15 cellular contexts compared by ENCODE assay signal in genomic region chr17:45308840-45309239, GRCh38. TPM values are rescaled to one million over a fixed set of nuclear protein-coding genes. Genes with fewer than 3 reads are reported as not detected.
DNase-seq lines count a peak whose midpoint lies in the region; ATAC-seq, FAIRE-seq and TF ChIP-seq lines count a peak whose summit lies in the region.
"Had no signal": no experiment of that assay in that cellular context is flagged by ENCODE, and none has a peak within 500 bp of the region (broad histone marks: within the 10 kb centered on the region; RNA-seq: fewer than 3 reads in every experiment).

No MANE protein-coding gene starts in this region.

- 96% methylated on average over 5 of the region's 5 CpGs for WGBS in A549 (ENCODE audit: missing lambda C conversion rate)

- TF ChIP-seq EP300 in A549 (IDR thresholded peaks at IDR 0.05) = no peak

- FAIRE-seq in A549 (lab: Jason Lieb, UNC) (no peak), frontal cortex (lab: Jason Lieb, UNC) (no peak)
- FAIRE-seq: H54 had no signal

- H3K27me3 Mint-ChIP-seq in CD14-positive monocyte (ENCODE audit: low read depth in 3 of 3) = no peaks in the 10 kb centered on the region
- H3K27me3 Mint-ChIP-seq in activated T-helper 2 cell treated with anti-CD3 and anti-CD28 coated beads, Interferon-gamma antibody, Interleukin-2, Interleukin-4, amounts not matched to agents 10 μg/mL and 5 μg/mL and 100 μg/mL, durations not matched to agents 14 hours and 24 hours and 36 hours (ENCODE audit: low read depth) = no peaks in the 10 kb centered on the region
- H3K27me3 Mint-ChIP-seq in nephron progenitor cell (ENCODE audit: low read depth, poor library complexity) = no peaks in the 10 kb centered on the region

- no peak for TF ChIP-seq RAD21 in A549 (conservative IDR thresholded peaks at IDR 0.05 in 1 of 2, IDR thresholded peaks at IDR 0.05 in 1 of 2)

- H3K36me3 Mint-ChIP-seq in CD14-positive monocyte (peaks cover 39 to 56% of the 10 kb centered on the region in 2 donors), nephron progenitor cell (ENCODE audit: low read depth) (peaks cover 5% of the 10 kb centered on the region)
- H3K36me3 Mint-ChIP-seq in activated T-helper 2 cell treated with anti-CD3 and anti-CD28 coated beads, Interferon-gamma antibody, Interleukin-2, Interleukin-4, amounts not matched to agents 10 μg/mL and 5 μg/mL and 100 μg/mL, durations not matched to agents 14 hours and 24 hours and 36 hours (ENCODE audit: low read depth) = peaks cover 83% of the 10 kb centered on the region

- no peak overlapping the region for H3K4me3 Mint-ChIP-seq in CD14-positive monocyte
- H3K4me3 Mint-ChIP-seq in activated T-helper 2 cell treated with anti-CD3 and anti-CD28 coated beads, Interferon-gamma antibody, Interleukin-2, Interleukin-4, amounts not matched to agents 10 μg/mL and 5 μg/mL and 100 μg/mL, durations not matched to agents 14 hours and 24 hours and 36 hours (ENCODE audit: low read depth) = peak overlapping the region; percentile 39
- H3K4me3 Mint-ChIP-seq in nephron progenitor cell = no peak overlapping the region

- peak overlapping the region; percentile 72; the same call in 2 of the 3 replicates for H3K4me2 ChIP-seq in A549

- H3K4me1 Mint-ChIP-seq in CD14-positive monocyte (peaks cover 84% of the 10 kb centered on the region), nephron progenitor cell (peaks cover 47% of the 10 kb centered on the region)
- H3K4me1 Mint-ChIP-seq in activated T-helper 2 cell treated with anti-CD3 and anti-CD28 coated beads, Interferon-gamma antibody, Interleukin-2, Interleukin-4, amounts not matched to agents 10 μg/mL and 5 μg/mL and 100 μg/mL, durations not matched to agents 14 hours and 24 hours and 36 hours (ENCODE audit: low read depth) = peaks cover 77% of the 10 kb centered on the region

- POLR2A ChIA-PET in A549 (lab: Yijun Ruan, JAX) = interaction anchor here (1.1 to 3.2 kb wide), 3 partner anchors 8 to 63 kb away, joined by 3 to 28 read pairs (median 6); partner anchors contain the start of gene MAP3K14

- H3K9me3 ChIP-seq in A549 = no peaks in the 10 kb centered on the region

- no peak for TF ChIP-seq CTCF in A549 (IDR thresholded peaks at IDR 0.05)
- TF ChIP-seq CTCF in CD14-positive monocyte (IDR thresholded peaks at IDR 0.05) = no peak
- TF ChIP-seq CTCF in nephron progenitor cell (IDR thresholded peaks at IDR 0.05) = no peak

- peaks cover 93% of the 10 kb centered on the region for H3K4me1 ChIP-seq in A549

- CTCF ChIA-PET in A549 (lab: Yijun Ruan, JAX) = interaction anchor here (0.8 to 39.8 kb wide), 11 partner anchors 8 to 90 kb away, joined by 3 to 640 read pairs (median 16); partner anchors contain the start of gene MAP3K14

- H3K27ac Mint-ChIP-seq in CD14-positive monocyte (peak overlapping the region in 6 of 7 donors; percentile 46 to 100 (median 97)), nephron progenitor cell (peak overlapping the region; percentile 69)
- peak overlapping the region; percentile 89 for H3K27ac Mint-ChIP-seq in activated T-helper 2 cell treated with anti-CD3 and anti-CD28 coated beads, Interferon-gamma antibody, Interleukin-2, Interleukin-4, amounts not matched to agents 10 μg/mL and 5 μg/mL and 100 μg/mL, durations not matched to agents 14 hours and 24 hours and 36 hours

- ATAC-seq in A549 = no peak

- H3K27ac ChIP-seq in A549 = peak overlapping the region in 1 of 2 experiments; percentile 92; a peak in 3 of 6 replicates

- H3K4me3 ChIP-seq in A549 = no peak overlapping the region

- DNase-seq in A549 (ENCODE audit: low read depth in 1 of 2, low spot score in 1 of 2) (no peak), CD14-positive monocyte (ENCODE audit: low spot score) (no peak), nephron progenitor cell (no peak), HK-2 (ENCODE audit: unreplicated experiment) (no peak), DMS53 treated with DMSO at 0.1 percent for 48 hours (lab: John Stamatoyannopoulos, UW; ENCODE audit: unreplicated experiment) (no peak), frontal cortex (ENCODE audit: low spot score in 2 of 2) (no peak)
- no peak for DNase-seq in activated T-helper 2 cell treated with anti-CD3 and anti-CD28 coated beads, Interferon-gamma antibody, Interleukin-2, Interleukin-4, amounts not matched to agents 10 μg/mL and 5 μg/mL and 100 μg/mL, durations not matched to agents 14 hours and 24 hours and 36 hours (ENCODE audit: low spot score)
- DNase-seq: cortex of kidney; midbrain; MM.1S; stimulated activated CD4-positive, alpha-beta T cell treated with anti-CD3 and anti-CD28 coated beads, Interleukin-4, amount 100 ng/mL, for 1 hour; stimulated activated naive CD4-positive, alpha-beta T cell treated with Interleukin-2 at 50 U/mL for 16 hours had no signal

- intact Hi-C loops in CD14-positive monocyte (cut with micrococcal nuclease) = no loop called here
- intact Hi-C loops in activated T-helper 2 cell treated with anti-CD3 and anti-CD28 coated beads, Interferon-gamma antibody, Interleukin-2, Interleukin-4, amounts not matched to agents 10 μg/mL and 5 μg/mL and 100 μg/mL, durations not matched to agents 14 hours and 24 hours and 36 hours (cut with micrococcal nuclease) = no loop called here

- no peak for TF ChIP-seq POLR2A in A549 (IDR thresholded peaks at IDR 0.05; ENCODE audit: low read length)

- H3K9me3 Mint-ChIP-seq in CD14-positive monocyte (peaks cover 0 to 2% (median 0%) of the 10 kb centered on the region in 7 donors), nephron progenitor cell (no peaks in the 10 kb centered on the region)
- H3K9me3 Mint-ChIP-seq in activated T-helper 2 cell treated with anti-CD3 and anti-CD28 coated beads, Interferon-gamma antibody, Interleukin-2, Interleukin-4, amounts not matched to agents 10 μg/mL and 5 μg/mL and 100 μg/mL, durations not matched to agents 14 hours and 24 hours and 36 hours = no peaks in the 10 kb centered on the region

TF ChIP-seq in A549, 52 proteins besides CTCF, POLR2A, EP300 and RAD21:
- TF ChIP-seq ZNF302 (CRISPR knock-in tag; IDR thresholded peaks at IDR 0.05) (no peak), HOXB5 (CRISPR knock-in tag; IDR thresholded peaks at IDR 0.05) (no peak), CBX8 (IDR thresholded peaks at IDR 0.05) (no peak), KDM5A (IDR thresholded peaks at IDR 0.05) (no peak), RARB (CRISPR knock-in tag; IDR thresholded peaks at IDR 0.05) (peak; percentile 20; the same call in 1 of the 2 replicates), ELK1 (IDR thresholded peaks at IDR 0.05; ENCODE audit: low read depth, low read length) (no peak), CHD2 (IDR thresholded peaks at IDR 0.05; ENCODE audit: low read length, partially characterized antibody) (no peak), NR3C1 (IDR thresholded peaks at IDR 0.05) (no peak)

RNA-seq across cellular contexts. Expression of gene MAP3K14, which starts 8.0 kb away (rescaled TPM):
- polyA plus RNA-seq in A549 (2011; rRNA removed) (9.1 and 10.9 TPM in 2 replicates), A549 (2017; fragmentation: RNase III; extraction: RNeasy Plus Mini Kit Qiagen cat#74134 plus additional on column Dnase treatment) (30.7 to 53.6 TPM (median 34.5 TPM) in 3 replicates), CD14-positive monocyte (1 to 10 TPM; 1.4 to 3.8 TPM)
- 39.9 and 49.0 TPM in 2 replicates for polyA plus RNA-seq in A549 (2012; cell fraction: cytosol; rRNA removed)
- polyA plus RNA-seq in A549 (2012; cell fraction: nucleus; rRNA removed) = 142 and 168 TPM in 2 replicates
- polyA minus RNA-seq in A549 (2011; rRNA and poly(A)+ RNA removed) = 12.0 and 13.0 TPM in 2 replicates
- total RNA-seq in activated T-helper 2 cell treated with anti-CD3 and anti-CD28 coated beads, Interferon-gamma antibody, Interleukin-2, Interleukin-4, amounts not matched to agents 10 μg/mL and 5 μg/mL and 100 μg/mL, durations not matched to agents 14 hours and 24 hours and 36 hours = 45.6 and 49.5 TPM in 2 replicates
- 0.82 TPM for total RNA-seq in frontal cortex

RNA-seq across cellular contexts. Expression of gene SPATA32, which starts 46.9 kb away (rescaled TPM):
- polyA plus RNA-seq in A549 (2011; rRNA removed) = 0.05 and 0.08 TPM in 2 replicates
- polyA plus RNA-seq in A549 (2012; cell fraction: cytosol; rRNA removed) = 0.09 and 0.16 TPM in 2 replicates
- polyA plus RNA-seq in A549 (2012; cell fraction: nucleus; rRNA removed) = 0.40 and 0.54 TPM in 2 replicates
- polyA plus RNA-seq in A549 (2017; fragmentation: RNase III; extraction: RNeasy Plus Mini Kit Qiagen cat#74134 plus additional on column Dnase treatment) = 0.09 to 0.25 TPM (median 0.21 TPM) in 3 replicates
- polyA minus RNA-seq in A549 (2011; rRNA and poly(A)+ RNA removed) = not detected in 2 replicates
- polyA plus RNA-seq in CD14-positive monocyte = not detected
- 0.37 and 0.67 TPM in 2 replicates for total RNA-seq in activated T-helper 2 cell treated with anti-CD3 and anti-CD28 coated beads, Interferon-gamma antibody, Interleukin-2, Interleukin-4, amounts not matched to agents 10 μg/mL and 5 μg/mL and 100 μg/mL, durations not matched to agents 14 hours and 24 hours and 36 hours
- not detected for total RNA-seq in frontal cortex
- total RNA-seq: fibroblast of lung, pulmonary artery endothelial cell had no signal
- polyA plus RNA-seq: fibroblast of lung had no signal

Comparison
In these comparisons a context has a peak if more than half of its experiments do, and no peak if none do; other contexts are left out.
1. RNA of gene MAP3K14, which starts 8.0 kb away (total RNA-seq): 45.6 to 49.5 TPM in activated T-helper 2 cell treated with anti-CD3 and anti-CD28 coated beads, Interferon-gamma antibody, Interleukin-2, Interleukin-4, amounts not matched to agents 10 μg/mL and 5 μg/mL and 100 μg/mL, durations not matched to agents 14 hours and 24 hours and 36 hours; 0.82 TPM in frontal cortex (single experiment); every median in the first group is over 10 times any median in the second.
2. Peak in every context shown above with its lines, with median percentiles within 50 percentile points of each other: H3K27ac Mint-ChIP-seq.